1 cellular context compared by ENCODE assay signal in the genomic region with DNA sequence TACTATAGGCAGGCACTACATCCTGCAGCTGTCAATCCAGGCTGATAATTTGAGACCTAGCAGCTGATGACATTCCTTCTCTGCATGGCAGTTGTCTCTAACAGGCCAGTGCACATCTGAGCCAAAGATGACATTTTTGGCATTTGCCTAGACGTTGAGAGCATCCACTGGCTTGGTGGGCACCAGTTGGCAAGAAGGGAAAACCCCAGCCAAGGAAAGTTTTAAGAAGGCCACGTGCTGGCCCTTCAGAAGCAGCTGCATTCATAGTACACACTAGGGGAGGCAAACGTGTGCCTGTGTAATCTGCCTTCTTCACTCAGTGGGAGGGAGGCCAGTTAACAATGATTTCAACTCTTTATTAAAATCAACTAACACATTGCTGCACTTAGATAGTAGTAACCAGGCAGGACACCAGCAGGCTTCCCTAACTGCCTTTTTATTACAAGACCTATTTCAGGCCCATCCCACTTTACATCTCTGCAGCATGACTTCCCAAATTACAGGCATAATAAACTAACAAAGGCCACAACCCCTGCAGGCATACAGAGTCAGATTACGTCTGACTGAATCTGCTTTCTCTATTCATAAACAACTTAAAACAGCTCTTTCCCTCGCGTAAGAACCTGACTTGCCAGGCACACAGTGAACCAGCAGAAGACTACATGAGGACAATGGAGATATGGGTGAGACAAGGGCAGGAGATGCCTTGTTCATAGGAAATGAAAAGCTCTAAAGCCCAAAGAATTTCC.
A peak's percentile ranks its signal among the peaks of the same experiment; 100 is the strongest.
TF ChIP-seq lines count a peak whose summit lies in the region.

No MANE protein-coding gene starts in this region.

TF ChIP-seq in HEK293, 187 proteins besides CTCF, POLR2A, EP300 and RAD21 (continued from another document and continues in another):
- TF ChIP-seq, protein P1, sequence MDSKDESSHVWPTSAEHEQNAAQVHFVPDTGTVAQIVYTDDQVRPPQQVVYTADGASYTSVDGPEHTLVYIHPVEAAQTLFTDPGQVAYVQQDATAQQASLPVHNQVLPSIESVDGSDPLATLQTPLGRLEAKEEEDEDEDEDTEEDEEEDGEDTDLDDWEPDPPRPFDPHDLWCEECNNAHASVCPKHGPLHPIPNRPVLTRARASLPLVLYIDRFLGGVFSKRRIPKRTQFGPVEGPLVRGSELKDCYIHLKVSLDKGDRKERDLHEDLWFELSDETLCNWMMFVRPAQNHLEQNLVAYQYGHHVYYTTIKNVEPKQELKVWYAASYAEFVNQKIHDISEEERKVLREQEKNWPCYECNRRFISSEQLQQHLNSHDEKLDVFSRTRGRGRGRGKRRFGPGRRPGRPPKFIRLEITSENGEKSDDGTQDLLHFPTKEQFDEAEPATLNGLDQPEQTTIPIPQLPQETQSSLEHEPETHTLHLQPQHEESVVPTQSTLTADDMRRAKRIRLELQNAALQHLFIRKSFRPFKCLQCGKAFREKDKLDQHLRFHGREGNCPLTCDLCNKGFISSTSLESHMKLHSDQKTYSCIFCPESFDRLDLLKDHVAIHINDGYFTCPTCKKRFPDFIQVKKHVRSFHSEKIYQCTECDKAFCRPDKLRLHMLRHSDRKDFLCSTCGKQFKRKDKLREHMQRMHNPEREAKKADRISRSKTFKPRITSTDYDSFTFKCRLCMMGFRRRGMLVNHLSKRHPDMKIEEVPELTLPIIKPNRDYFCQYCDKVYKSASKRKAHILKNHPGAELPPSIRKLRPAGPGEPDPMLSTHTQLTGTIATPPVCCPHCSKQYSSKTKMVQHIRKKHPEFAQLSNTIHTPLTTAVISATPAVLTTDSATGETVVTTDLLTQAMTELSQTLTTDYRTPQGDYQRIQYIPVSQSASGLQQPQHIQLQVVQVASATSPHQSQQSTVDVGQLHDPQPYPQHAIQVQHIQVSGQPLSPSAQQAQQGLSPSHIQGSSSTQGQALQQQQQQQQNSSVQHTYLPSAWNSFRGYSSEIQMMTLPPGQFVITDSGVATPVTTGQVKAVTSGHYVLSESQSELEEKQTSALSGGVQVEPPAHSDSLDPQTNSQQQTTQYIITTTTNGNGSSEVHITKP (tag by site-specific recombination; IDR thresholded peaks at IDR 0.05): peak; percentile 87
- TF ChIP-seq ZNF664 (tag by site-specific recombination; IDR thresholded peaks at IDR 0.05) (peak; percentile 82), TRIM28 (IDR thresholded peaks at IDR 0.05; ENCODE audit: borderline replicate concordance, low read length) (peak; percentile 94; the same call in 1 of the 2 replicates), ZNF555 (tag by site-specific recombination; conservative IDR thresholded peaks at IDR 0.05) (no peak), ATF2 (tag by site-specific recombination; IDR thresholded peaks at IDR 0.05; ENCODE audit: low read depth) (peak; percentile 81; the same call in 1 of the 2 replicates), ZFP37 (tag by site-specific recombination; IDR thresholded peaks at IDR 0.05) (no peak), ZSCAN30 (tag by site-specific recombination; IDR thresholded peaks at IDR 0.05) (peak; percentile 96), ZNF48 (tag by site-specific recombination; IDR thresholded peaks at IDR 0.05) (no peak), GLI2 (tag by site-specific recombination; IDR thresholded peaks at IDR 0.05; ENCODE audit: borderline replicate concordance, low read depth) (peak; percentile 86), ZSCAN23 (tag by site-specific recombination; IDR thresholded peaks at IDR 0.05) (peak; percentile 88), TCF7L2 (IDR thresholded peaks at IDR 0.05; ENCODE audit: borderline replicate concordance, low read depth, low read length) (peak; percentile 40; the same call in 1 of the 2 replicates), ZNF335 (tag by site-specific recombination; conservative IDR thresholded peaks at IDR 0.05) (peak; percentile 88), ZNF776 (tag by site-specific recombination; IDR thresholded peaks at IDR 0.05; ENCODE audit: borderline replicate concordance) (no peak), ZNF76 (tag by site-specific recombination; IDR thresholded peaks at IDR 0.05; ENCODE audit: borderline replicate concordance, low read depth) (peak; percentile 70; the same call in 1 of the 2 replicates), ZNF600 (tag by site-specific recombination; IDR thresholded peaks at IDR 0.05) (peak; percentile 96), OSR2 (tag by site-specific recombination; IDR thresholded peaks at IDR 0.05) (peak; percentile 98), FEZF1 (tag by site-specific recombination; IDR thresholded peaks at IDR 0.05) (peak; percentile 98), ZIC2 (tag by site-specific recombination; IDR thresholded peaks at IDR 0.05) (peak; percentile 94), ZNF596 (tag by site-specific recombination; IDR thresholded peaks at IDR 0.05) (peak; percentile 67; the same call in 1 of the 2 replicates), KLF9 (tag by site-specific recombination; IDR thresholded peaks at IDR 0.05; ENCODE audit: low read depth) (peak; percentile 71), GLIS1 (tag by site-specific recombination; IDR thresholded peaks at IDR 0.05) (peak; percentile 97), ZNF843 (tag by site-specific recombination; IDR thresholded peaks at IDR 0.05) (peak; percentile 98), WT1 (tag by site-specific recombination; IDR thresholded peaks at IDR 0.05) (peak; percentile 96), OVOL3 (tag by site-specific recombination; IDR thresholded peaks at IDR 0.05) (peak; percentile 92), ZNF791 (tag by site-specific recombination; IDR thresholded peaks at IDR 0.05) (no peak), ZNF341 (tag by site-specific recombination; IDR thresholded peaks at IDR 0.05; ENCODE audit: low read depth) (0 out of 2 replicates have a peak, but pooled peaks have one; percentile 9), ZNF324 (tag by site-specific recombination; IDR thresholded peaks at IDR 0.05) (peak; percentile 79), ZNF624 (tag by site-specific recombination; IDR thresholded peaks at IDR 0.05) (no peak), ZNF239 (tag by site-specific recombination; IDR thresholded peaks at IDR 0.05) (no peak), GFI1B (tag by site-specific recombination; IDR thresholded peaks at IDR 0.05) (peak; percentile 87), ZNF692 (tag by site-specific recombination; IDR thresholded peaks at IDR 0.05) (peak; percentile 82), ZEB2 (tag by site-specific recombination; IDR thresholded peaks at IDR 0.05) (peak; percentile 91), ZNF2 (tag by site-specific recombination; IDR thresholded peaks at IDR 0.05) (peak; percentile 97), ZNF16 (tag by site-specific recombination; IDR thresholded peaks at IDR 0.05; ENCODE audit: low read depth) (no peak), IKZF3 (tag by site-specific recombination; IDR thresholded peaks at IDR 0.05) (peak; percentile 98)
- TF ChIP-seq, protein P2, sequence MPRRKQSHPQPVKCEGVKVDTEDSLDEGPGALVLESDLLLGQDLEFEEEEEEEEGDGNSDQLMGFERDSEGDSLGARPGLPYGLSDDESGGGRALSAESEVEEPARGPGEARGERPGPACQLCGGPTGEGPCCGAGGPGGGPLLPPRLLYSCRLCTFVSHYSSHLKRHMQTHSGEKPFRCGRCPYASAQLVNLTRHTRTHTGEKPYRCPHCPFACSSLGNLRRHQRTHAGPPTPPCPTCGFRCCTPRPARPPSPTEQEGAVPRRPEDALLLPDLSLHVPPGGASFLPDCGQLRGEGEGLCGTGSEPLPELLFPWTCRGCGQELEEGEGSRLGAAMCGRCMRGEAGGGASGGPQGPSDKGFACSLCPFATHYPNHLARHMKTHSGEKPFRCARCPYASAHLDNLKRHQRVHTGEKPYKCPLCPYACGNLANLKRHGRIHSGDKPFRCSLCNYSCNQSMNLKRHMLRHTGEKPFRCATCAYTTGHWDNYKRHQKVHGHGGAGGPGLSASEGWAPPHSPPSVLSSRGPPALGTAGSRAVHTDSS (tag by site-specific recombination; IDR thresholded peaks at IDR 0.05): no peak; the same call in 1 of the 2 replicates
- TF ChIP-seq, protein P3, sequence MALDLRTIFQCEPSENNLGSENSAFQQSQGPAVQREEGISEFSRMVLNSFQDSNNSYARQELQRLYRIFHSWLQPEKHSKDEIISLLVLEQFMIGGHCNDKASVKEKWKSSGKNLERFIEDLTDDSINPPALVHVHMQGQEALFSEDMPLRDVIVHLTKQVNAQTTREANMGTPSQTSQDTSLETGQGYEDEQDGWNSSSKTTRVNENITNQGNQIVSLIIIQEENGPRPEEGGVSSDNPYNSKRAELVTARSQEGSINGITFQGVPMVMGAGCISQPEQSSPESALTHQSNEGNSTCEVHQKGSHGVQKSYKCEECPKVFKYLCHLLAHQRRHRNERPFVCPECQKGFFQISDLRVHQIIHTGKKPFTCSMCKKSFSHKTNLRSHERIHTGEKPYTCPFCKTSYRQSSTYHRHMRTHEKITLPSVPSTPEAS (tag by site-specific recombination; IDR thresholded peaks at IDR 0.05): peak; percentile 37
- TF ChIP-seq, protein P4, sequence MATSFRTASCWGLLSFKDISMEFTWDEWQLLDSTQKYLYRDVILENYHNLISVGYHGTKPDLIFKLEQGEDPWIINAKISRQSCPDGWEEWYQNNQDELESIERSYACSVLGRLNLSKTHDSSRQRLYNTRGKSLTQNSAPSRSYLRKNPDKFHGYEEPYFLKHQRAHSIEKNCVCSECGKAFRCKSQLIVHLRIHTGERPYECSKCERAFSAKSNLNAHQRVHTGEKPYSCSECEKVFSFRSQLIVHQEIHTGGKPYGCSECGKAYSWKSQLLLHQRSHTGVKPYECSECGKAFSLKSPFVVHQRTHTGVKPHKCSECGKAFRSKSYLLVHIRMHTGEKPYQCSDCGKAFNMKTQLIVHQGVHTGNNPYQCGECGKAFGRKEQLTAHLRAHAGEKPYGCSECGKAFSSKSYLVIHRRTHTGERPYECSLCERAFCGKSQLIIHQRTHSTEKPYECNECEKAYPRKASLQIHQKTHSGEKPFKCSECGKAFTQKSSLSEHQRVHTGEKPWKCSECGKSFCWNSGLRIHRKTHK (tag by site-specific recombination; IDR thresholded peaks at IDR 0.05): no peak
- TF ChIP-seq, protein P5, sequence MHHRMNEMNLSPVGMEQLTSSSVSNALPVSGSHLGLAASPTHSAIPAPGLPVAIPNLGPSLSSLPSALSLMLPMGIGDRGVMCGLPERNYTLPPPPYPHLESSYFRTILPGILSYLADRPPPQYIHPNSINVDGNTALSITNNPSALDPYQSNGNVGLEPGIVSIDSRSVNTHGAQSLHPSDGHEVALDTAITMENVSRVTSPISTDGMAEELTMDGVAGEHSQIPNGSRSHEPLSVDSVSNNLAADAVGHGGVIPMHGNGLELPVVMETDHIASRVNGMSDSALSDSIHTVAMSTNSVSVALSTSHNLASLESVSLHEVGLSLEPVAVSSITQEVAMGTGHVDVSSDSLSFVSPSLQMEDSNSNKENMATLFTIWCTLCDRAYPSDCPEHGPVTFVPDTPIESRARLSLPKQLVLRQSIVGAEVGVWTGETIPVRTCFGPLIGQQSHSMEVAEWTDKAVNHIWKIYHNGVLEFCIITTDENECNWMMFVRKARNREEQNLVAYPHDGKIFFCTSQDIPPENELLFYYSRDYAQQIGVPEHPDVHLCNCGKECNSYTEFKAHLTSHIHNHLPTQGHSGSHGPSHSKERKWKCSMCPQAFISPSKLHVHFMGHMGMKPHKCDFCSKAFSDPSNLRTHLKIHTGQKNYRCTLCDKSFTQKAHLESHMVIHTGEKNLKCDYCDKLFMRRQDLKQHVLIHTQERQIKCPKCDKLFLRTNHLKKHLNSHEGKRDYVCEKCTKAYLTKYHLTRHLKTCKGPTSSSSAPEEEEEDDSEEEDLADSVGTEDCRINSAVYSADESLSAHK (tag by site-specific recombination; IDR thresholded peaks at IDR 0.05): peak; percentile 93
- TF ChIP-seq, protein P6, sequence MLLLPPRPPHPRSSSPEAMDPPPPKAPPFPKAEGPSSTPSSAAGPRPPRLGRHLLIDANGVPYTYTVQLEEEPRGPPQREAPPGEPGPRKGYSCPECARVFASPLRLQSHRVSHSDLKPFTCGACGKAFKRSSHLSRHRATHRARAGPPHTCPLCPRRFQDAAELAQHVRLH (tag by site-specific recombination; IDR thresholded peaks at IDR 0.05): peak; percentile 85
- TF ChIP-seq, protein P7, sequence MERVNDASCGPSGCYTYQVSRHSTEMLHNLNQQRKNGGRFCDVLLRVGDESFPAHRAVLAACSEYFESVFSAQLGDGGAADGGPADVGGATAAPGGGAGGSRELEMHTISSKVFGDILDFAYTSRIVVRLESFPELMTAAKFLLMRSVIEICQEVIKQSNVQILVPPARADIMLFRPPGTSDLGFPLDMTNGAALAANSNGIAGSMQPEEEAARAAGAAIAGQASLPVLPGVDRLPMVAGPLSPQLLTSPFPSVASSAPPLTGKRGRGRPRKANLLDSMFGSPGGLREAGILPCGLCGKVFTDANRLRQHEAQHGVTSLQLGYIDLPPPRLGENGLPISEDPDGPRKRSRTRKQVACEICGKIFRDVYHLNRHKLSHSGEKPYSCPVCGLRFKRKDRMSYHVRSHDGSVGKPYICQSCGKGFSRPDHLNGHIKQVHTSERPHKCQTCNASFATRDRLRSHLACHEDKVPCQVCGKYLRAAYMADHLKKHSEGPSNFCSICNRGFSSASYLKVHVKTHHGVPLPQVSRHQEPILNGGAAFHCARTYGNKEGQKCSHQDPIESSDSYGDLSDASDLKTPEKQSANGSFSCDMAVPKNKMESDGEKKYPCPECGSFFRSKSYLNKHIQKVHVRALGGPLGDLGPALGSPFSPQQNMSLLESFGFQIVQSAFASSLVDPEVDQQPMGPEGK (tag by site-specific recombination; IDR thresholded peaks at IDR 0.05): peak; percentile 72
- TF ChIP-seq, protein P8, sequence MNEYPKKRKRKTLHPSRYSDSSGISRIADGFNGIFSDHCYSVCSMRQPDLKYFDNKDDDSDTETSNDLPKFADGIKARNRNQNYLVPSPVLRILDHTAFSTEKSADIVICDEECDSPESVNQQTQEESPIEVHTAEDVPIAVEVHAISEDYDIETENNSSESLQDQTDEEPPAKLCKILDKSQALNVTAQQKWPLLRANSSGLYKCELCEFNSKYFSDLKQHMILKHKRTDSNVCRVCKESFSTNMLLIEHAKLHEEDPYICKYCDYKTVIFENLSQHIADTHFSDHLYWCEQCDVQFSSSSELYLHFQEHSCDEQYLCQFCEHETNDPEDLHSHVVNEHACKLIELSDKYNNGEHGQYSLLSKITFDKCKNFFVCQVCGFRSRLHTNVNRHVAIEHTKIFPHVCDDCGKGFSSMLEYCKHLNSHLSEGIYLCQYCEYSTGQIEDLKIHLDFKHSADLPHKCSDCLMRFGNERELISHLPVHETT (tag by site-specific recombination; IDR thresholded peaks at IDR 0.05): peak; percentile 89
